In the genomic region with DNA sequence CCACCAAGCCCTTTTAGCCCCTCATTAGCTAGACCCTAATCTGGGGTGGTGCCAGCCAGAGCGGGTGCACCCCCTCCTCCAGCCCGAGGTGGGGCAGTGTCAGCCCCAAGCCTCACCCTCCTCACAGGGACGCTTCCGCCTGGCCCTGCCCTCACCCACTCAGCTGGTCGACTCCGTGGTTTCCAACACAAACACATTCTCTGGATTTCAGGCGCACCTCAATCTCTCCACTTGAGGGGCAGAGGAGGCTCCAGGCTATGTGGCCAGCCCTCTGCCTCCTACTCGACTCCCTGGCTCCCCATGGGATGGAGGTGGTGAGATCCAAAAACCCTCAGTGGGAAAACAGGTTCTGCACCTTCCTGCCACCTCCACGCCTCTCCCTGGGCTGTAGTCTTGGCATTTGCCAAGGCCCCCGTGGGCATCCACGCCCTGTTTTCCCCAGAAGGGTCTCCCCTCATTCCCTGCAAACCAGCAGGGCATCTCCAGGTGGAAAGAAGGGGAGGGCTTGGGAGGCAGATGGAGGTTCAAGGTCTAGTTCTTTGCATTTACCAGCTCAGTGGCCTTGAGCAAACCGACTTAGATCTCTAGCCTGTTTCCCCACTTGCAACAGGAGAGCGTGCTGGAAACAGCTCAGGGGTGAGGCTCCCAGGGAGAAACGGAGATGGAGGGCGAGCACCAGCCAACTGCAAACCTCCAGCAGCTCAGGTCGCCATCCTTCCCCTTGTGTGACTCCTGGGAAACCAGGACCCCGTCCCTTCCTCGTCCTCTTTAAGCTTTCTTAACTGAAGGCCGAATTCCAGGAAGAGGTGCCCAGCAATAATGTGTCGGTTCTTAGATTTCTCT, we compare ENCODE assay signal across 9 cellular contexts. TPM values are rescaled to one million over a fixed set of nuclear protein-coding genes. Genes with fewer than 3 reads are reported as not detected.
DNase-seq lines count a peak whose midpoint lies in the region; ATAC-seq and TF ChIP-seq lines count a peak whose summit lies in the region.
"Had no signal": no experiment of that assay in that cellular context is flagged by ENCODE, and none has a peak within 500 bp of the region (broad histone marks: within the 10 kb centered on the region; RNA-seq: fewer than 3 reads in every experiment).

No MANE protein-coding gene starts in this region.

- no peaks in the 10 kb centered on the region for H3K36me3 ChIP-seq in GM23338 (ENCODE audit: insufficient read depth)
- H3K36me3 ChIP-seq in hepatocyte (replicated peaks; ENCODE audit: insufficient read depth, low read depth) = no peaks in the 10 kb centered on the region
- no peaks in the 10 kb centered on the region for H3K36me3 ChIP-seq in skeletal muscle satellite cell (ENCODE audit: insufficient read depth, low read length)

- H3K9me2 ChIP-seq in GM23338 (ENCODE audit: insufficient read depth) (no peaks in the 10 kb centered on the region), hepatocyte (replicated peaks; ENCODE audit: insufficient read depth) (no peaks in the 10 kb centered on the region)

- H3K4me2 ChIP-seq in GM23338 = 0 out of 2 replicates have a peak overlapping the region, but pooled peaks have one; percentile 94
- H3K4me2 ChIP-seq in hepatocyte = peak overlapping the region; percentile 99
- H3K4me2 ChIP-seq in skeletal muscle satellite cell (ENCODE audit: low read length) = peak overlapping the region; percentile 87

- no peak overlapping the region for H2AFZ ChIP-seq in GM23338
- H2AFZ ChIP-seq in hepatocyte = no peak overlapping the region

- no peak overlapping the region for H3K4me3 ChIP-seq in GM23338
- no peak overlapping the region for H3K4me3 ChIP-seq in hepatocyte
- H3K4me3 ChIP-seq in skeletal muscle satellite cell (ENCODE audit: low read length) = peak overlapping the region; percentile 91

- no peaks in the 10 kb centered on the region; the same call in 2 of the 3 replicates for H3K9me3 Mint-ChIP-seq in GM23338

- H3K9me3 ChIP-seq in hepatocyte (ENCODE audit: low read depth) = no peaks in the 10 kb centered on the region
- H3K9me3 ChIP-seq in skeletal muscle satellite cell (replicated peaks; ENCODE audit: low read length) = no peaks in the 10 kb centered on the region

- H3K36me3 Mint-ChIP-seq in GM23338 (ENCODE audit: low read depth) = no peaks in the 10 kb centered on the region; the same call in 2 of the 3 replicates

- H3K79me2 ChIP-seq in GM23338 (replicated peaks; ENCODE audit: insufficient read depth) (0 out of 2 replicates have a peak, but pooled peaks cover 4% of the 10 kb centered on the region), hepatocyte (peaks cover 20% of the 10 kb centered on the region)

- H3K4me1 ChIP-seq in GM23338 (ENCODE audit: insufficient read depth) (peaks cover 32% of the 10 kb centered on the region), hepatocyte (ENCODE audit: insufficient read depth) (peaks cover 28% of the 10 kb centered on the region), skeletal muscle satellite cell (ENCODE audit: control insufficient read depth, insufficient read depth, low read length) (peaks cover 45% of the 10 kb centered on the region)

- TF ChIP-seq CTCF in GM23338 (conservative IDR thresholded peaks at IDR 0.05; ENCODE audit: low read depth in 2 of 2) (no peak), hepatocyte (IDR thresholded peaks at IDR 0.05; ENCODE audit: poor library complexity) (no peak)

- ATAC-seq in GM23338 = no peak
- no peak for ATAC-seq in GM18867 (IDR thresholded peaks at IDR 0.05; ENCODE audit: unreplicated experiment)
- ATAC-seq in GM19463 (IDR thresholded peaks at IDR 0.05; ENCODE audit: unreplicated experiment) = no peak
- ATAC-seq in GM19324 (IDR thresholded peaks at IDR 0.05; ENCODE audit: low FRiP score, unreplicated experiment) = no peak

- WGBS in hepatocyte (ENCODE audit: low lambda C conversion rate, missing lambda C conversion rate) = 64% methylated on average over 20 of the region's 20 CpGs

- peaks cover 16% of the 10 kb centered on the region for H3K27me3 Mint-ChIP-seq in GM23338 (ENCODE audit: insufficient read depth, low read depth, poor library complexity)

- H3K27ac Mint-ChIP-seq in GM23338 = no peak overlapping the region

- no peak overlapping the region for H3K4me3 Mint-ChIP-seq in GM23338

- peak overlapping the region; percentile 91 for H3K9ac ChIP-seq in skeletal muscle satellite cell (ENCODE audit: low read depth, low read length)

- H4K20me1 ChIP-seq in GM23338 (replicated peaks; ENCODE audit: insufficient read depth) (no peaks in the 10 kb centered on the region), hepatocyte (ENCODE audit: insufficient read depth, poor library complexity, severe bottlenecking) (no peaks in the 10 kb centered on the region)

- H3F3A ChIP-seq in GM23338 (replicated peaks; ENCODE audit: low read depth) = 0 out of 2 replicates have a peak, but pooled peaks cover 3% of the 10 kb centered on the region

- H3K27ac ChIP-seq in GM23338 (ENCODE audit: low read depth) (no peak overlapping the region), hepatocyte (no peak overlapping the region)

- H3K27me3 ChIP-seq in GM23338 (ENCODE audit: insufficient read depth) (no peaks in the 10 kb centered on the region), hepatocyte (no peaks in the 10 kb centered on the region), skeletal muscle satellite cell (ENCODE audit: control insufficient read depth, insufficient read depth, low read length) (no peaks in the 10 kb centered on the region)

- no peak for DNase-seq in GM23338 (ENCODE audit: low spot score)
- DNase-seq in astrocyte of the hippocampus (ENCODE audit: low read depth, low spot score) = peak; percentile 61
- no peak for DNase-seq in hepatocyte (ENCODE audit: low spot score)
- no peak for DNase-seq in RKO (ENCODE audit: low spot score)
- DNase-seq: amniotic stem cell had no signal

- H3K4me1 Mint-ChIP-seq in GM23338 = peaks cover 56% of the 10 kb centered on the region

TF ChIP-seq in GM23338, 12 proteins besides CTCF, POLR2A, EP300 and RAD21:
- TF ChIP-seq NANOG (IDR thresholded peaks at IDR 0.05; ENCODE audit: borderline replicate concordance) (no peak), POLR2AphosphoS5 (IDR thresholded peaks at IDR 0.05; ENCODE audit: low read depth) (no peak)

RNA-seq across cellular contexts. Expression of a gene that starts 1.7 kb away (rescaled TPM):
- total RNA-seq in GM23338 (2014; rRNA removed; shearing (Covaris generic)) = 7.3 and 7.4 TPM in 2 replicates
- polyA plus RNA-seq in GM23338 (2016; fragmentation: Nextera tagmentation; extraction: Ambion mirVana) (34.2 and 40.1 TPM in 2 replicates), hepatocyte (93.4 and 147 TPM in 2 replicates)
- total RNA-seq in hepatocyte = 23.4 and 29.1 TPM in 2 replicates
- 23.2 and 24.8 TPM in 2 replicates for total RNA-seq in skeletal muscle satellite cell (2012; rRNA removed)
